ENCODE assay signal across 14 cellular contexts in genomic region chr1:247447162-247447909, GRCh38. TPM values are rescaled to one million over a fixed set of nuclear protein-coding genes. Genes with fewer than 3 reads are reported as not detected.
A peak's percentile ranks its signal among the peaks of the same experiment; 100 is the strongest.
DNase-seq lines count a peak whose midpoint lies in the region; ATAC-seq and TF ChIP-seq lines count a peak whose summit lies in the region.
"Had no signal": no experiment of that assay in that cellular context is flagged by ENCODE, and none has a peak within 500 bp of the region (broad histone marks: within the 10 kb centered on the region; RNA-seq: fewer than 3 reads in every experiment).

No MANE protein-coding gene starts in this region.

- H3K36me3 ChIP-seq in ACC112 (ENCODE audit: insufficient read depth, low read length) (no peaks in the 10 kb centered on the region), WERI-Rb-1 (no peaks in the 10 kb centered on the region), gastroesophageal sphincter (no peaks in the 10 kb centered on the region), ovary (no peaks in the 10 kb centered on the region)

- H3K27ac ChIP-seq in ACC112 (ENCODE audit: low read depth, low read length) (no peak overlapping the region), WERI-Rb-1 (no peak overlapping the region; the same call in 1 of the 2 replicates), gastroesophageal sphincter (no peak overlapping the region), ovary (no peak overlapping the region)

- ATAC-seq in gastroesophageal sphincter = no peak
- no peak for ATAC-seq in HG03025 (IDR thresholded peaks at IDR 0.05; ENCODE audit: low FRiP score, unreplicated experiment)
- no peak for ATAC-seq in GM21786 (IDR thresholded peaks at IDR 0.05; ENCODE audit: unreplicated experiment)

- H3K4me1 ChIP-seq in ACC112 (ENCODE audit: control insufficient read depth, insufficient read depth, low read length, unreplicated experiment) (no peaks in the 10 kb centered on the region), gastroesophageal sphincter (no peaks in the 10 kb centered on the region), ovary (ENCODE audit: insufficient read depth) (no peaks in the 10 kb centered on the region)

- TF ChIP-seq POLR2A in gastroesophageal sphincter (IDR thresholded peaks at IDR 0.05) (no peak), ovary (IDR thresholded peaks at IDR 0.05) (no peak)

- H3K27me3 ChIP-seq in ACC112 (ENCODE audit: insufficient read depth, low read length) (peaks cover 5% of the 10 kb centered on the region; the same call in 1 of the 2 replicates), WERI-Rb-1 (ENCODE audit: insufficient read depth, low read depth, severe bottlenecking) (peaks cover 58% of the 10 kb centered on the region), gastroesophageal sphincter (peaks cover 10% of the 10 kb centered on the region), ovary (no peaks in the 10 kb centered on the region)

- H3K4me3 ChIP-seq in ACC112 (ENCODE audit: low read depth, low read length) = peak overlapping the region; percentile 67; the same call in 1 of the 2 replicates
- H3K4me3 ChIP-seq in WERI-Rb-1 (ENCODE audit: low read depth, low read length) = peak overlapping the region; percentile 55
- H3K4me3 ChIP-seq in gastroesophageal sphincter = peak overlapping the region; percentile 46 to 51
- peak overlapping the region; percentile 46 for H3K4me3 ChIP-seq in ovary

- intact Hi-C loops in ovary (cut with DNase I) = no loop called here

- peaks cover 5% of the 10 kb centered on the region for H3K9me3 ChIP-seq in WERI-Rb-1 (ENCODE audit: severe bottlenecking)
- no peaks in the 10 kb centered on the region for H3K9me3 ChIP-seq in gastroesophageal sphincter
- no peaks in the 10 kb centered on the region for H3K9me3 ChIP-seq in ovary

- H3K79me2 ChIP-seq in ACC112 (ENCODE audit: control insufficient read depth, insufficient read depth, low read length, unreplicated experiment) = no peaks in the 10 kb centered on the region

- H2AFZ ChIP-seq in ACC112 (ENCODE audit: low read length, unreplicated experiment) = peak overlapping the region; percentile 51

- TF ChIP-seq CTCF in WERI-Rb-1 (IDR thresholded peaks at IDR 0.05; ENCODE audit: low read depth, low read length) (no peak), gastroesophageal sphincter (IDR thresholded peaks at IDR 0.05) (no peak), ovary (IDR thresholded peaks at IDR 0.05) (no peak)

- 78 to 82% methylated on average over 5 to 7 of the region's 7 CpGs for WGBS in gastroesophageal sphincter (ENCODE audit: low coverage in 1 of 2), 2 donors
- 80 to 84% (median 82%) methylated on average over 7 of the region's 7 CpGs for WGBS in ovary, 3 donors

- DNase-seq in WERI-Rb-1 (no peak), ovary (no peak), NCI-H2196 treated with DMSO at 0.1 percent for 48 hours (lab: John Stamatoyannopoulos, UW; ENCODE audit: unreplicated experiment) (no peak)
- DNase-seq in stimulated activated CD4-positive, alpha-beta T cell treated with anti-CD3 and anti-CD28 coated beads, Interleukin-4, amount 100 ng/mL, for 4 hours = no peak
- DNase-seq: NCI-H2107 had no signal

- TF ChIP-seq EP300 in gastroesophageal sphincter (IDR thresholded peaks at IDR 0.05) (no peak), ovary (IDR thresholded peaks at IDR 0.05) (no peak)

RNA-seq across cellular contexts. Expression of gene OR2B11, which starts 10.6 kb away (rescaled TPM):
- total RNA-seq in gastroesophageal sphincter (not detected), ovary (not detected)
- not detected for polyA plus RNA-seq in ovary
- total RNA-seq: activated naive CD4-positive, alpha-beta T cell treated with anti-CD3 and anti-CD28 coated beads, Interleukin-2, amount 50 U/mL, for 72 hours; lung microvascular endothelial cell; RPMI7951 had no signal
- polyA plus RNA-seq: BJ, IgD-negative memory B cell had no signal

RNA-seq across cellular contexts. Expression of gene NLRP3, which starts 31.4 kb away (rescaled TPM):
- total RNA-seq in gastroesophageal sphincter = 1 to 10 TPM in 3 of 4 donors, under 1 TPM in 1; 0.66 to 3.7 (median 3.1) TPM
- 1 to 10 TPM in 6 of 7 donors, under 1 TPM in 1; 0.61 to 1.7 (median 1.2) TPM for total RNA-seq in ovary
- 1 to 10 TPM in 1 of 2 donors, under 1 TPM in 1; 0.50 to 2.2 TPM for polyA plus RNA-seq in ovary
- polyA plus RNA-seq: BJ had no signal
